Comparison of ENCODE assay signal across 8 cellular contexts in the genomic region with DNA sequence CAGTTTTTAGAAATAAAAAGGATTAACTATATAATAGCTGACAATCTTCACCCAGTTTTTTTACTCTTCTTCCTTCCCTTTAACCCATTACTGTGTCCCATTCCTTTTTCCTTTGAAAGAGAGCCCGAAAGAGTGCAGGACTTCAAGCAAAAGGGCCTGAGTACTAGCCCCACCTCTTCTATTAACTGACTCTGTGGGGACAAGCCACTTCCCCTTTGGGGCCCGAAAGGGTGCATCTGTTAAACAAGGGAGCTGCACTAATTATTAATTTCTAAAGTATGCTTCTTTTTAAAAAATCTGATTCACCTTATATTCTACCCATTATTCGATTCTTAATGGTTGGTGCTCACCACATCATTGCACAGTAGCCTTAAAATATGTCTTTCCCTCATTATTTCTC.
A peak's percentile ranks its signal among the peaks of the same experiment; 100 is the strongest.
DNase-seq lines count a peak whose midpoint lies in the region; ATAC-seq and TF ChIP-seq lines count a peak whose summit lies in the region.

No MANE protein-coding gene starts in this region.

- no peaks in the 10 kb centered on the region for H3K9me3 ChIP-seq in KOPT-K1 (ENCODE audit: insufficient read depth, low read length, poor library complexity, severe bottlenecking)
- H3K9me3 ChIP-seq in tibial artery: no peaks in the 10 kb centered on the region

- intact Hi-C loops in tibial artery (cut with DNase I; ENCODE audit: low total_unique reads): no loop called here

- CTCF ChIA-PET in activated naive CD4-positive, alpha-beta T cell treated with anti-CD3 and anti-CD28 coated beads, Interleukin-2, amount 10 ng/mL, durations not matched to agents 7 days and 5 days (lab: Charles Lee): interaction anchor here (1.1 to 1.5 kb wide), 2 partner anchors 8 to 66 kb away, joined by 3 to 7 read pairs; no protein-coding TSS in a partner anchor

- no peak for DNase-seq in activated naive CD4-positive, alpha-beta T cell treated with anti-CD3 and anti-CD28 coated beads, Interleukin-2, amount 10 ng/mL, durations not matched to agents 7 days and 5 days
- DNase-seq in activated naive CD4-positive, alpha-beta T cell (lab: John Stamatoyannopoulos, UW): no peak
- DNase-seq in coronary artery (ENCODE audit: low spot score) (no peak), tibial artery (no peak), NCI-H1694 (lab: John Stamatoyannopoulos, UW) (no peak)
- no peak for DNase-seq in stimulated activated CD4-positive, alpha-beta T cell treated with anti-CD3 and anti-CD28 coated beads, Interleukin-1b, Interleukin-23, amount 100 ng/mL, for 48 hours

- H3K27ac Mint-ChIP-seq in activated naive CD4-positive, alpha-beta T cell treated with anti-CD3 and anti-CD28 coated beads, Interleukin-2, amount 10 ng/mL, durations not matched to agents 7 days and 5 days: peak overlapping the region; percentile 91

- H3K4me3 ChIP-seq in coronary artery (peak overlapping the region; percentile 95), tibial artery (peak overlapping the region in 1 of 2 donors; percentile 93)

- H3K4me1 Mint-ChIP-seq in activated naive CD4-positive, alpha-beta T cell treated with anti-CD3 and anti-CD28 coated beads, Interleukin-2, amount 10 ng/mL, durations not matched to agents 7 days and 5 days: peaks cover 74% of the 10 kb centered on the region

- no peaks in the 10 kb centered on the region for H3K27me3 ChIP-seq in tibial artery

- TF ChIP-seq CTCF in coronary artery (IDR thresholded peaks at IDR 0.05) (no peak), tibial artery (IDR thresholded peaks at IDR 0.05) (no peak)

- peaks cover 4% of the 10 kb centered on the region for H3K36me3 ChIP-seq in KOPT-K1 (ENCODE audit: insufficient read depth, low read length)
- H3K36me3 ChIP-seq in tibial artery: no peaks in the 10 kb centered on the region

- H3K27ac ChIP-seq in KOPT-K1 (ENCODE audit: low read depth, low read length, poor library complexity, severe bottlenecking) (peak overlapping the region; percentile 90), coronary artery (peak overlapping the region in 1 of 2 donors; percentile 21), tibial artery (peak overlapping the region; percentile 29 to 97)

- no peaks in the 10 kb centered on the region for H3K27me3 Mint-ChIP-seq in activated naive CD4-positive, alpha-beta T cell treated with anti-CD3 and anti-CD28 coated beads, Interleukin-2, amount 10 ng/mL, durations not matched to agents 7 days and 5 days

- peaks cover 0 to 75% (median 33%) of the 10 kb centered on the region in 4 donors for H3K4me1 ChIP-seq in tibial artery

- ATAC-seq in GM19463 (IDR thresholded peaks at IDR 0.05; ENCODE audit: unreplicated experiment): no peak

- H3K36me3 Mint-ChIP-seq in activated naive CD4-positive, alpha-beta T cell treated with anti-CD3 and anti-CD28 coated beads, Interleukin-2, amount 10 ng/mL, durations not matched to agents 7 days and 5 days: peaks cover 11% of the 10 kb centered on the region

- no peaks in the 10 kb centered on the region for H3K9me3 Mint-ChIP-seq in activated naive CD4-positive, alpha-beta T cell treated with anti-CD3 and anti-CD28 coated beads, Interleukin-2, amount 10 ng/mL, durations not matched to agents 7 days and 5 days

- peak overlapping the region; percentile 89 for H3K4me3 Mint-ChIP-seq in activated naive CD4-positive, alpha-beta T cell treated with anti-CD3 and anti-CD28 coated beads, Interleukin-2, amount 10 ng/mL, durations not matched to agents 7 days and 5 days
